ENCODE assay signal across 1 cellular context in the genomic region with DNA sequence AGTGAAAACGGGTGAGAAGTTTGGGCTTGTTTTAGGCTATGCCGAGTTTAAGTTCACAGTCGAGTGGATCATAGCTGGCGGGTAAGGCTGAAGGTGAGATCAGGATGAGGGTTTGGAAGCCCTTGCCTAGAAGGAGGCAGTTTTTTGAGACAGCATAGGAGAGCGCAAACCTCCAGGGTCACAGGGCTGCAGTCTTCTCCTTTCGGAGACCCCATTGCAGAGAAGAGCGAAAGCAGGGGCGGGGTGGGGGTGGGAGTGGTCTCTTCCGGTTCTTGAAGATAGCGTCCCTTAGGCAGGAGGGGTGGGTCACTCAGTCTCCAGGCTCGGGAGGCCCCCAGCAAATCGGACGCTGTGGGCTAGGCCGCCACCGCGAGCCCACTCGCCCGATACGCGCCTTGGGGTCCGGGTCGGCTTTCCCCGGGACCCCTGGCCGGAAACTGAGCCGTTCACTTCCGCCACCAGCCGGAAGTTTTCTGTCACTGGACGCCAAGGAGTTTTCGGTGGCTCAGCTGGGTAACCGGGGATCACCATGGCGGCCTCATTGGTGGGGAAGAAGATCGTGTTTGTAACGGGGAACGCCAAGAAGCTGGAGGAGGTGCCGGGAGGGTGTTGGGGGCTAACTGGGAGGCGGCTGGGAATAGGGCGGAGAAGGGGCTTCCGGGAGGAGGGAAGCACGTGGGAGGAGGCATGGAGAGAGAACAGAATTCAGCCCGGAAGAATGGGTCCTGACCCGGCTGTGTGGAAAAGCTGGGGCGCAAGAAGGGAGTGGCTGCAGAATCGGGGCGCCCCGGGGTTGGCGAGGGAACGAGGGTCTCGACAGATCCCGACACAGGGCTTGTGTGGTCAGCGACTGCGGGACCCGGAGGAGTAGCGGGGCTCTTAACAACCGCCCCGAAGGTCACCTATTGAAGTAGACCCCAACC.
A peak's percentile ranks its signal among the peaks of the same experiment; 100 is the strongest.
TF ChIP-seq lines count a peak whose summit lies in the region.

A gene (plus strand): TSS at position 476 of the 923 bp plus-strand sequence. CDS start 54 bp downstream, at position 530.

TF ChIP-seq in HepG2, 621 proteins besides CTCF, POLR2A, EP300 and RAD21 (continued from another document and continues in another):
- no peak for TF ChIP-seq PLRG1 (conservative IDR thresholded peaks at IDR 0.05)
- TF ChIP-seq ZBTB1 (CRISPR knock-in tag; IDR thresholded peaks at IDR 0.05; ENCODE audit: borderline replicate concordance) = no peak; the same call in 1 of the 2 replicates
- TF ChIP-seq TEAD3 (CRISPR knock-in tag; optimal IDR thresholded peaks at IDR 0.05; ENCODE audit: borderline replicate concordance) = peak; percentile 11
- no peak; the same call in 1 of the 2 replicates for TF ChIP-seq ZNF724P (CRISPR knock-in tag; IDR thresholded peaks at IDR 0.05; ENCODE audit: borderline replicate concordance)
- TF ChIP-seq, protein P1, sequence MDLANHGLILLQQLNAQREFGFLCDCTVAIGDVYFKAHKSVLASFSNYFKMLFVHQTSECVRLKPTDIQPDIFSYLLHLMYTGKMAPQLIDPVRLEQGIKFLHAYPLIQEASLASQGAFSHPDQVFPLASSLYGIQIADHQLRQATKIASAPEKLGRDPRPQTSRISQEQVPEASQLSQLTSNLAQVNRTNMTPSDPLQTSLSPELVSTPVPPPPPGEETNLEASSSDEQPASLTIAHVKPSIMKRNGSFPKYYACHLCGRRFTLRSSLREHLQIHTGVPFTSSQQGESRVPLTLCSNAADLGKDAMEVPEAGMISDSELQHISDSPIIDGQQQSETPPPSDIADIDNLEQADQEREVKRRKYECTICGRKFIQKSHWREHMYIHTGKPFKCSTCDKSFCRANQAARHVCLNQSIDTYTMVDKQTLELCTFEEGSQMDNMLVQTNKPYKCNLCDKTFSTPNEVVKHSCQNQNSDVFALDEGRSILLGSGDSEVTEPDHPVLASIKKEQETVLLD (CRISPR knock-in tag; IDR thresholded peaks at IDR 0.05; ENCODE audit: low read depth) = no peak
- TF ChIP-seq ZNF530 (CRISPR knock-in tag; IDR thresholded peaks at IDR 0.05; ENCODE audit: low read depth) = peak; percentile 74
- TF ChIP-seq SOX5 (CRISPR knock-in tag; IDR thresholded peaks at IDR 0.05; ENCODE audit: borderline replicate concordance) = peak; percentile 32; the same call in 1 of the 2 replicates
- TF ChIP-seq EEA1 (CRISPR knock-in tag; IDR thresholded peaks at IDR 0.05; ENCODE audit: borderline replicate concordance) = peak; percentile 74; the same call in 1 of the 2 replicates
- TF ChIP-seq, protein P2, sequence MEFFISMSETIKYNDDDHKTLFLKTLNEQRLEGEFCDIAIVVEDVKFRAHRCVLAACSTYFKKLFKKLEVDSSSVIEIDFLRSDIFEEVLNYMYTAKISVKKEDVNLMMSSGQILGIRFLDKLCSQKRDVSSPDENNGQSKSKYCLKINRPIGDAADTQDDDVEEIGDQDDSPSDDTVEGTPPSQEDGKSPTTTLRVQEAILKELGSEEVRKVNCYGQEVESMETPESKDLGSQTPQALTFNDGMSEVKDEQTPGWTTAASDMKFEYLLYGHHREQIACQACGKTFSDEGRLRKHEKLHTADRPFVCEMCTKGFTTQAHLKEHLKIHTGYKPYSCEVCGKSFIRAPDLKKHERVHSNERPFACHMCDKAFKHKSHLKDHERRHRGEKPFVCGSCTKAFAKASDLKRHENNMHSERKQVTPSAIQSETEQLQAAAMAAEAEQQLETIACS (CRISPR knock-in tag; IDR thresholded peaks at IDR 0.05) = peak; percentile 18; the same call in 1 of the 2 replicates
- TF ChIP-seq ATM (IDR thresholded peaks at IDR 0.05; ENCODE audit: borderline replicate concordance) = no peak
- TF ChIP-seq LCORL (IDR thresholded peaks at IDR 0.05) = no peak
- no peak; the same call in 1 of the 2 replicates for TF ChIP-seq LCORL (CRISPR knock-in tag; IDR thresholded peaks at IDR 0.05)
- no peak for TF ChIP-seq ZNF496 (CRISPR knock-in tag; IDR thresholded peaks at IDR 0.05; ENCODE audit: insufficient replicate concordance)
- TF ChIP-seq MIER3 (CRISPR knock-in tag; IDR thresholded peaks at IDR 0.05; ENCODE audit: borderline replicate concordance) = peak; percentile 35
- no peak for TF ChIP-seq ZNF24 (IDR thresholded peaks at IDR 0.05)
- TF ChIP-seq ZNF605 (CRISPR knock-in tag; IDR thresholded peaks at IDR 0.05) = peak; percentile 99
- peak; percentile 21; the same call in 1 of the 2 replicates for TF ChIP-seq ZNF547 (CRISPR knock-in tag; IDR thresholded peaks at IDR 0.05)
- TF ChIP-seq, protein P3, sequence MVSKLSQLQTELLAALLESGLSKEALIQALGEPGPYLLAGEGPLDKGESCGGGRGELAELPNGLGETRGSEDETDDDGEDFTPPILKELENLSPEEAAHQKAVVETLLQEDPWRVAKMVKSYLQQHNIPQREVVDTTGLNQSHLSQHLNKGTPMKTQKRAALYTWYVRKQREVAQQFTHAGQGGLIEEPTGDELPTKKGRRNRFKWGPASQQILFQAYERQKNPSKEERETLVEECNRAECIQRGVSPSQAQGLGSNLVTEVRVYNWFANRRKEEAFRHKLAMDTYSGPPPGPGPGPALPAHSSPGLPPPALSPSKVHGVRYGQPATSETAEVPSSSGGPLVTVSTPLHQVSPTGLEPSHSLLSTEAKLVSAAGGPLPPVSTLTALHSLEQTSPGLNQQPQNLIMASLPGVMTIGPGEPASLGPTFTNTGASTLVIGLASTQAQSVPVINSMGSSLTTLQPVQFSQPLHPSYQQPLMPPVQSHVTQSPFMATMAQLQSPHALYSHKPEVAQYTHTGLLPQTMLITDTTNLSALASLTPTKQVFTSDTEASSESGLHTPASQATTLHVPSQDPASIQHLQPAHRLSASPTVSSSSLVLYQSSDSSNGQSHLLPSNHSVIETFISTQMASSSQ (IDR thresholded peaks at IDR 0.05; ENCODE audit: low read depth) = no peak
- TF ChIP-seq, protein P3 (CRISPR knock-in tag; IDR thresholded peaks at IDR 0.05; ENCODE audit: borderline replicate concordance) = no peak; the same call in 1 of the 2 replicates
- TF ChIP-seq, protein P4, sequence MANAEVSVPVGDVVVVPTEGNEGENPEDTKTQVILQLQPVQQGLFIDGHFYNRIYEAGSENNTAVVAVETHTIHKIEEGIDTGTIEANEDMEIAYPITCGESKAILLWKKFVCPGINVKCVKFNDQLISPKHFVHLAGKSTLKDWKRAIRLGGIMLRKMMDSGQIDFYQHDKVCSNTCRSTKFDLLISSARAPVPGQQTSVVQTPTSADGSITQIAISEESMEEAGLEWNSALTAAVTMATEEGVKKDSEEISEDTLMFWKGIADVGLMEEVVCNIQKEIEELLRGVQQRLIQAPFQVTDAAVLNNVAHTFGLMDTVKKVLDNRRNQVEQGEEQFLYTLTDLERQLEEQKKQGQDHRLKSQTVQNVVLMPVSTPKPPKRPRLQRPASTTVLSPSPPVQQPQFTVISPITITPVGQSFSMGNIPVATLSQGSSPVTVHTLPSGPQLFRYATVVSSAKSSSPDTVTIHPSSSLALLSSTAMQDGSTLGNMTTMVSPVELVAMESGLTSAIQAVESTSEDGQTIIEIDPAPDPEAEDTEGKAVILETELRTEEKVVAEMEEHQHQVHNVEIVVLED (CRISPR knock-in tag; IDR thresholded peaks at IDR 0.05; ENCODE audit: borderline replicate concordance) = no peak; the same call in 1 of the 2 replicates
- TF ChIP-seq, protein P5, sequence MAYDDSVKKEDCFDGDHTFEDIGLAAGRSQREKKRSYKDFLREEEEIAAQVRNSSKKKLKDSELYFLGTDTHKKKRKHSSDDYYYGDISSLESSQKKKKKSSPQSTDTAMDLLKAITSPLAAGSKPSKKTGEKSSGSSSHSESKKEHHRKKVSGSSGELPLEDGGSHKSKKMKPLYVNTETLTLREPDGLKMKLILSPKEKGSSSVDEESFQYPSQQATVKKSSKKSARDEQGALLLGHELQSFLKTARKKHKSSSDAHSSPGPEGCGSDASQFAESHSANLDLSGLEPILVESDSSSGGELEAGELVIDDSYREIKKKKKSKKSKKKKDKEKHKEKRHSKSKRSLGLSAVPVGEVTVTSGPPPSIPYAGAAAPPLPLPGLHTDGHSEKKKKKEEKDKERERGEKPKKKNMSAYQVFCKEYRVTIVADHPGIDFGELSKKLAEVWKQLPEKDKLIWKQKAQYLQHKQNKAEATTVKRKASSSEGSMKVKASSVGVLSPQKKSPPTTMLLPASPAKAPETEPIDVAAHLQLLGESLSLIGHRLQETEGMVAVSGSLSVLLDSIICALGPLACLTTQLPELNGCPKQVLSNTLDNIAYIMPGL (CRISPR knock-in tag; IDR thresholded peaks at IDR 0.05; ENCODE audit: borderline replicate concordance in 1 of 2, low read depth in 1 of 2) = peak; percentile 47 to 95
- TF ChIP-seq ZNF577 (CRISPR knock-in tag; IDR thresholded peaks at IDR 0.05; ENCODE audit: borderline replicate concordance, low read depth) = no peak
- TF ChIP-seq, protein P6, sequence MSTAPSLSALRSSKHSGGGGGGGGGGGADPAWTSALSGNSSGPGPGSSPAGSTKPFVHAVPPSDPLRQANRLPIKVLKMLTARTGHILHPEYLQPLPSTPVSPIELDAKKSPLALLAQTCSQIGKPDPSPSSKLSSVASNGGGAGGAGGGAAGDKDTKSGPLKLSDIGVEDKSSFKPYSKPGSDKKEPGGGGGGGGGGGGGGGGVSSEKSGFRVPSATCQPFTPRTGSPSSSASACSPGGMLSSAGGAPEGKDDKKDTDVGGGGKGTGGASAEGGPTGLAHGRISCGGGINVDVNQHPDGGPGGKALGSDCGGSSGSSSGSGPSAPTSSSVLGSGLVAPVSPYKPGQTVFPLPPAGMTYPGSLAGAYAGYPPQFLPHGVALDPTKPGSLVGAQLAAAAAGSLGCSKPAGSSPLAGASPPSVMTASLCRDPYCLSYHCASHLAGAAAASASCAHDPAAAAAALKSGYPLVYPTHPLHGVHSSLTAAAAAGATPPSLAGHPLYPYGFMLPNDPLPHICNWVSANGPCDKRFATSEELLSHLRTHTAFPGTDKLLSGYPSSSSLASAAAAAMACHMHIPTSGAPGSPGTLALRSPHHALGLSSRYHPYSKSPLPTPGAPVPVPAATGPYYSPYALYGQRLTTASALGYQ (CRISPR knock-in tag; IDR thresholded peaks at IDR 0.05) = peak; percentile 42; the same call in 1 of the 2 replicates
- peak; percentile 72; the same call in 1 of the 2 replicates for TF ChIP-seq ZFP90 (CRISPR knock-in tag; IDR thresholded peaks at IDR 0.05; ENCODE audit: borderline replicate concordance)
- no peak for TF ChIP-seq FOXA1 (IDR thresholded peaks at IDR 0.05)
- peak; percentile 45; the same call in 1 of the 2 replicates for TF ChIP-seq FOXA1 (CRISPR knock-in tag; IDR thresholded peaks at IDR 0.05)
- peak; percentile 67; the same call in 1 of the 2 replicates for TF ChIP-seq SNAI1 (CRISPR knock-in tag; IDR thresholded peaks at IDR 0.05; ENCODE audit: borderline replicate concordance)
- TF ChIP-seq PHF8 (CRISPR knock-in tag; IDR thresholded peaks at IDR 0.05) = peak; percentile 94
- TF ChIP-seq SRSF4 (IDR thresholded peaks at IDR 0.05; ENCODE audit: low read depth, low read length, poor library complexity, severe bottlenecking) = no peak
- TF ChIP-seq PAX8 (CRISPR knock-in tag; IDR thresholded peaks at IDR 0.05; ENCODE audit: borderline replicate concordance) = 0 out of 2 replicates have a peak, but pooled peaks have one; percentile 29
- peak; percentile 69; the same call in 1 of the 2 replicates for TF ChIP-seq CHCHD3 (CRISPR knock-in tag; IDR thresholded peaks at IDR 0.05)
- no peak; the same call in 1 of the 2 replicates for TF ChIP-seq TBP (CRISPR knock-in tag; IDR thresholded peaks at IDR 0.05)
- TF ChIP-seq, protein P7, sequence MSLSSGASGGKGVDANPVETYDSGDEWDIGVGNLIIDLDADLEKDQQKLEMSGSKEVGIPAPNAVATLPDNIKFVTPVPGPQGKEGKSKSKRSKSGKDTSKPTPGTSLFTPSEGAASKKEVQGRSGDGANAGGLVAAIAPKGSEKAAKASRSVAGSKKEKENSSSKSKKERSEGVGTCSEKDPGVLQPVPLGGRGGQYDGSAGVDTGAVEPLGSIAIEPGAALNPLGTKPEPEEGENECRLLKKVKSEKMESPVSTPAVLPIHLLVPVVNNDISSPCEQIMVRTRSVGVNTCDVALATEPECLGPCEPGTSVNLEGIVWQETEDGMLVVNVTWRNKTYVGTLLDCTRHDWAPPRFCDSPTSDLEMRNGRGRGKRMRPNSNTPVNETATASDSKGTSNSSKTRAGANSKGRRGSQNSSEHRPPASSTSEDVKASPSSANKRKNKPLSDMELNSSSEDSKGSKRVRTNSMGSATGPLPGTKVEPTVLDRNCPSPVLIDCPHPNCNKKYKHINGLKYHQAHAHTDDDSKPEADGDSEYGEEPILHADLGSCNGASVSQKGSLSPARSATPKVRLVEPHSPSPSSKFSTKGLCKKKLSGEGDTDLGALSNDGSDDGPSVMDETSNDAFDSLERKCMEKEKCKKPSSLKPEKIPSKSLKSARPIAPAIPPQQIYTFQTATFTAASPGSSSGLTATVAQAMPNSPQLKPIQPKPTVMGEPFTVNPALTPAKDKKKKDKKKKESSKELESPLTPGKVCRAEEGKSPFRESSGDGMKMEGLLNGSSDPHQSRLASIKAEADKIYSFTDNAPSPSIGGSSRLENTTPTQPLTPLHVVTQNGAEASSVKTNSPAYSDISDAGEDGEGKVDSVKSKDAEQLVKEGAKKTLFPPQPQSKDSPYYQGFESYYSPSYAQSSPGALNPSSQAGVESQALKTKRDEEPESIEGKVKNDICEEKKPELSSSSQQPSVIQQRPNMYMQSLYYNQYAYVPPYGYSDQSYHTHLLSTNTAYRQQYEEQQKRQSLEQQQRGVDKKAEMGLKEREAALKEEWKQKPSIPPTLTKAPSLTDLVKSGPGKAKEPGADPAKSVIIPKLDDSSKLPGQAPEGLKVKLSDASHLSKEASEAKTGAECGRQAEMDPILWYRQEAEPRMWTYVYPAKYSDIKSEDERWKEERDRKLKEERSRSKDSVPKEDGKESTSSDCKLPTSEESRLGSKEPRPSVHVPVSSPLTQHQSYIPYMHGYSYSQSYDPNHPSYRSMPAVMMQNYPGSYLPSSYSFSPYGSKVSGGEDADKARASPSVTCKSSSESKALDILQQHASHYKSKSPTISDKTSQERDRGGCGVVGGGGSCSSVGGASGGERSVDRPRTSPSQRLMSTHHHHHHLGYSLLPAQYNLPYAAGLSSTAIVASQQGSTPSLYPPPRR (CRISPR knock-in tag; IDR thresholded peaks at IDR 0.05; ENCODE audit: borderline replicate concordance) = peak; percentile 62
- TF ChIP-seq GTF3A (CRISPR knock-in tag; conservative IDR thresholded peaks at IDR 0.05) = peak; percentile 89; the same call in 1 of the 2 replicates
- TF ChIP-seq, protein P8, sequence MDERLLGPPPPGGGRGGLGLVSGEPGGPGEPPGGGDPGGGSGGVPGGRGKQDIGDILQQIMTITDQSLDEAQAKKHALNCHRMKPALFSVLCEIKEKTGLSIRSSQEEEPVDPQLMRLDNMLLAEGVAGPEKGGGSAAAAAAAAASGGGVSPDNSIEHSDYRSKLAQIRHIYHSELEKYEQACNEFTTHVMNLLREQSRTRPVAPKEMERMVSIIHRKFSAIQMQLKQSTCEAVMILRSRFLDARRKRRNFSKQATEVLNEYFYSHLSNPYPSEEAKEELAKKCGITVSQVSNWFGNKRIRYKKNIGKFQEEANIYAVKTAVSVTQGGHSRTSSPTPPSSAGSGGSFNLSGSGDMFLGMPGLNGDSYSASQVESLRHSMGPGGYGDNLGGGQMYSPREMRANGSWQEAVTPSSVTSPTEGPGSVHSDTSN (CRISPR knock-in tag; IDR thresholded peaks at IDR 0.05) = no peak
- TF ChIP-seq STAG1 (CRISPR knock-in tag; IDR thresholded peaks at IDR 0.05) = no peak
